2 cellular contexts compared by ENCODE assay signal in the genomic region with DNA sequence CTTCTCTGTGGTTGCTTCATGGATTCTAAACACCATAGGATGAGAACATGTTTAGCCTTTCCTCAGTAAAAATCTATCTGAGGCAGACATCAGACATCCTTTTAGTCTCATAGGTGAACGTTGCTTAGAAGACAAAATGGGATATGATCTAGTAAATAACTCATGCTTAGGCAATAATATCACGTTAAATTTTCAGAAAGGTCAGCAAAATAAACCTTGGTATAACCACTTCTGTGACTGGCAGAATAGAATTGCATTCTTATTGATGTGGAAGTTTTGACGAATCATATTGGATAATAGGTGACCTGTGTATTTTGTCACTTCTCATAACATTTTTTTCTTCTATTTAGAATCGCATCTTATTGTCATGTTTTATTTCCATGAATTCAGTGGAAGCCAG.
TF ChIP-seq lines count a peak whose summit lies in the region.

No MANE protein-coding gene starts in this region.

TF ChIP-seq in A549, 52 proteins besides CTCF, POLR2A, EP300 and RAD21:
- TF ChIP-seq NPAS2 (CRISPR knock-in tag; IDR thresholded peaks at IDR 0.05; ENCODE audit: borderline replicate concordance) (no peak), RCOR1 (IDR thresholded peaks at IDR 0.05; ENCODE audit: low read depth, low read length) (no peak), FOSB (CRISPR knock-in tag; IDR thresholded peaks at IDR 0.05) (no peak), CBX8 (IDR thresholded peaks at IDR 0.05) (no peak), RFX5 (IDR thresholded peaks at IDR 0.05) (no peak), CHD2 (IDR thresholded peaks at IDR 0.05; ENCODE audit: low read length, partially characterized antibody) (no peak), MAFK (IDR thresholded peaks at IDR 0.05; ENCODE audit: partially characterized antibody) (peak; percentile 34), RARB (CRISPR knock-in tag; IDR thresholded peaks at IDR 0.05) (no peak)
- TF ChIP-seq, protein P1, sequence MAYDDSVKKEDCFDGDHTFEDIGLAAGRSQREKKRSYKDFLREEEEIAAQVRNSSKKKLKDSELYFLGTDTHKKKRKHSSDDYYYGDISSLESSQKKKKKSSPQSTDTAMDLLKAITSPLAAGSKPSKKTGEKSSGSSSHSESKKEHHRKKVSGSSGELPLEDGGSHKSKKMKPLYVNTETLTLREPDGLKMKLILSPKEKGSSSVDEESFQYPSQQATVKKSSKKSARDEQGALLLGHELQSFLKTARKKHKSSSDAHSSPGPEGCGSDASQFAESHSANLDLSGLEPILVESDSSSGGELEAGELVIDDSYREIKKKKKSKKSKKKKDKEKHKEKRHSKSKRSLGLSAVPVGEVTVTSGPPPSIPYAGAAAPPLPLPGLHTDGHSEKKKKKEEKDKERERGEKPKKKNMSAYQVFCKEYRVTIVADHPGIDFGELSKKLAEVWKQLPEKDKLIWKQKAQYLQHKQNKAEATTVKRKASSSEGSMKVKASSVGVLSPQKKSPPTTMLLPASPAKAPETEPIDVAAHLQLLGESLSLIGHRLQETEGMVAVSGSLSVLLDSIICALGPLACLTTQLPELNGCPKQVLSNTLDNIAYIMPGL (CRISPR knock-in tag; IDR thresholded peaks at IDR 0.05; ENCODE audit: borderline replicate concordance): no peak

TF ChIP-seq in IMR-90, 13 proteins besides CTCF, POLR2A, EP300 and RAD21:
- peak; percentile 26; the same call in 1 of the 2 replicates for TF ChIP-seq MAFK (IDR thresholded peaks at IDR 0.05; ENCODE audit: low read depth, low read length)
- no peak for TF ChIP-seq BHLHE40 (IDR thresholded peaks at IDR 0.05; ENCODE audit: low read depth, low read length)
- TF ChIP-seq, protein P2, sequence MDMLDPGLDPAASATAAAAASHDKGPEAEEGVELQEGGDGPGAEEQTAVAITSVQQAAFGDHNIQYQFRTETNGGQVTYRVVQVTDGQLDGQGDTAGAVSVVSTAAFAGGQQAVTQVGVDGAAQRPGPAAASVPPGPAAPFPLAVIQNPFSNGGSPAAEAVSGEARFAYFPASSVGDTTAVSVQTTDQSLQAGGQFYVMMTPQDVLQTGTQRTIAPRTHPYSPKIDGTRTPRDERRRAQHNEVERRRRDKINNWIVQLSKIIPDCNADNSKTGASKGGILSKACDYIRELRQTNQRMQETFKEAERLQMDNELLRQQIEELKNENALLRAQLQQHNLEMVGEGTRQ (IDR thresholded peaks at IDR 0.05; ENCODE audit: low read depth, low read length): no peak
- TF ChIP-seq MXI1 (IDR thresholded peaks at IDR 0.05; ENCODE audit: borderline replicate concordance, low read depth, low read length): no peak
- no peak for TF ChIP-seq RCOR1 (IDR thresholded peaks at IDR 0.05; ENCODE audit: insufficient replicate concordance, low read length)
